8 cellular contexts compared by ENCODE assay signal in the genomic region with DNA sequence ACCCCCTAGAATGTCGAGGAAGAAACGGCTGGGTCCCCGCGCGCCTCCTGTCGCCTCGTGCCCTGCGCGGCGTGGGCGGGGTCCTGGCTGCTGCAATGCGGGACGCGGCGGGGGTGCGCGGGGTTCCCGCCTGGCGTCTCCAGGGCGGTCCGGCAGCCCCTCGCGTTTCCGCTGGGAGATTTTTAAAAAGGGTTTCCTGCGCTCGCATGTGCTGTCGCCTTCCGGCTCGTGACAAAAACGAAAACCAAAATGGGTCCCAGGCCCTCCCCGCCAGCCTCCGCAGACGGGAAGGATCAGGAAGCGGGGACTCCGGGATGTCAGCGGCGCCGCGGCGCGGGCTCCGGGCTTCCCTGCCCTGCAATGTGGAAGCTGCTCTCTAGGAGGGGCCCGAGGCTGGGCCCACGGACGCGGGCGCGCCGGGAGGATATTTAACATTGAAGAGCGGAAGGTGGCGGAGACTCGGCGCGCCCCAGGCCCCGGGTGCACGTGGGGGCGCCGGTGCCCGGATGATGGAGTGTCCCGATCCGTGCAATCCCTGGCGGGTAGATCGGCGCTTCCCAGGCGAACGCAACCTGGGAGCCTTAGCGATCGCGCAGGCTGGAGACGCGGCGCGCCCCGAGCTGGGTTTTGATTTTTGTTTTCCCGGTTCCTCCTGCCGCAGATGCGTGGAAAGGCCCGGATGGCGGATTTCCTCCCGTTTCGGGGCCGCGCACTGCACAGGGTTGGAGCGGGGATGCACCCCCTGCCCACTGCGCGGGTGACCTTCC. TPM values are rescaled to one million over a fixed set of nuclear protein-coding genes. Genes with fewer than 3 reads are reported as not detected.
A peak's percentile ranks its signal among the peaks of the same experiment; 100 is the strongest.
DNase-seq lines count a peak whose midpoint lies in the region; ATAC-seq, FAIRE-seq and TF ChIP-seq lines count a peak whose summit lies in the region.

No MANE protein-coding gene starts in this region.

- H3K9me3 ChIP-seq in tibial nerve: no peaks in the 10 kb centered on the region

- H3K27ac ChIP-seq in foreskin keratinocyte (peak overlapping the region; percentile 83), tibial nerve (peak overlapping the region; percentile 65 to 83 (median 69))

- peak in 1 of 2 donors; percentile 14 for TF ChIP-seq POLR2A in tibial nerve (IDR thresholded peaks at IDR 0.05)

- peak; percentile 50 for ATAC-seq in GM18907 (IDR thresholded peaks at IDR 0.05; ENCODE audit: unreplicated experiment)
- ATAC-seq in HG03139 (IDR thresholded peaks at IDR 0.05; ENCODE audit: unreplicated experiment): peak; percentile 41
- ATAC-seq in foreskin keratinocyte: peak; percentile 43

- WGBS in tibial nerve, 2 donors: 0% methylated on average over 20 to 63 of the region's 86 CpGs

- no peaks in the 10 kb centered on the region for H3K36me3 ChIP-seq in tibial nerve

- peaks cover 18% of the 10 kb centered on the region for H3K27me3 ChIP-seq in foreskin keratinocyte
- peaks cover 0 to 9% of the 10 kb centered on the region in 2 donors for H3K27me3 ChIP-seq in tibial nerve

- DNase-seq in AG08396 (ENCODE audit: low spot score) (peak; percentile 76), RCC 7860 (ENCODE audit: low spot score) (peak; percentile 31), foreskin keratinocyte (peak in 1 of 2 donors; percentile 49), nucleus accumbens (lab: John Stamatoyannopoulos, UW) (peak in 38 of 56 donors; percentile 18 to 76 (median 54)), tibial nerve (ENCODE audit: low spot score in 2 of 2) (peak; percentile 38 to 49)
- DNase-seq in activated gamma-delta T cell treated with anti-CD3 and anti-CD28 coated beads, Interleukin-2, amount 50 U/mL, for 16 hours (ENCODE audit: low read depth): peak; percentile 43

- peak overlapping the region; percentile 61 to 88 (median 84) for H3K4me3 ChIP-seq in tibial nerve

- peak; percentile 52 for TF ChIP-seq CTCF in foreskin keratinocyte (conservative IDR thresholded peaks at IDR 0.05)
- peak in 2 of 5 experiments; percentile 13 to 39 for TF ChIP-seq CTCF in tibial nerve (IDR thresholded peaks at IDR 0.05)

- TF ChIP-seq EP300 in tibial nerve (IDR thresholded peaks at IDR 0.05): peak in 1 of 2 donors; percentile 47

- FAIRE-seq in RCC 7860 (lab: Jason Lieb, UNC): no peak

- H3K4me1 ChIP-seq in foreskin keratinocyte (peaks cover 1% of the 10 kb centered on the region), tibial nerve (peaks cover 0 to 30% (median 15%) of the 10 kb centered on the region in 4 donors)

RNA-seq across cellular contexts. Expression of gene PFKP, which starts 1.0 kb away (rescaled TPM):
- total RNA-seq in foreskin keratinocyte (186 and 190 TPM in 2 replicates), tibial nerve (10 to 100 TPM; 22.4 to 45.4 (median 29.1) TPM)
- polyA plus RNA-seq in foreskin keratinocyte: 125 and 130 TPM in 2 replicates
